ENCODE assay signal across 8 cellular contexts in the genomic region with DNA sequence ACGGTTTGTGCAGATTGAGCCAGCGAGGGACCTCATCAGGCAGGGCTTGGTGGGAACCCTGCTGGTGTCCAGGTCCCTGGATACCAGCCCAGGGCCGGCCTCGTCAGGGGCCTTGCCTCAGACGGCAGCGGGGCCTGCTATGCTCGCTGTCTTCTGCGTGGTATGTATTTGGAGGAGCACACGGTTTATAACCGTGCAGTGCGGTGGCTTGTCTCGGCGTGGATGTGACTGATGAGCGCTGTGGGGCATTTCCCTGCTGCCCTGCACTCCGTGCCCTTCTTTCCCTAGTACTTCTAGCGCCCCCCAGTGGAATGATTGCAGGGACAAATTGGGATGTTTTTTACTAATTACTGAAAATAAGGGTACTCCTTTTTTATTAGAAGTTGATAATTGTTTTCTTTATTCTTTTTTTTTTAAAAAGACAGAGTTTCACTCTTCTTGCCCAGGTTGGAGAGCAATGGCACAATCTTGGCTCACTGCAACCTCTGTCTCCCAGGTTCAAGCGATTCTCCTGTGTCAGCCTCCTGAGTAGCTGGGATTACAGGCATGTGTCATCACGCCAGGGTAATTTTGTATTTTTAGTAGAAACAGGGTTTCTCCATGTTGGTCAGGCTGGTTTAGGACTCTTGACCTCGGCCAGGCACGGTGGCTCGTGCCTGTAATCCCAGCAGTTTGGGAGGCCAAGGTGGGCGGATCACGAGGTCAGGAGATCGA. TPM values are rescaled to one million over a fixed set of nuclear protein-coding genes. Genes with fewer than 3 reads are reported as not detected.
DNase-seq lines count a peak whose midpoint lies in the region; ATAC-seq, FAIRE-seq and TF ChIP-seq lines count a peak whose summit lies in the region.

No MANE protein-coding gene starts in this region.

- H3K9me3 Mint-ChIP-seq in effector memory CD8-positive, alpha-beta T cell, result no peaks in the 10 kb centered on the region

- ATAC-seq in SK-N-SH treated with all-trans-retinoic acid at 6 μM for 48 hours, result peak; percentile 85
- no peak for ATAC-seq in effector memory CD8-positive, alpha-beta T cell (replicated peaks)
- ATAC-seq in mucosa of descending colon, result peak; percentile 84
- no peak for ATAC-seq in GM18868 (IDR thresholded peaks at IDR 0.05; ENCODE audit: unreplicated experiment)

- H3K27me3 ChIP-seq in H7 (ENCODE audit: control insufficient read depth, insufficient read depth, low read length), result no peaks in the 10 kb centered on the region

- no peak for FAIRE-seq in H54 (lab: Jason Lieb, UNC)

- no peak overlapping the region for H3K4me3 Mint-ChIP-seq in effector memory CD8-positive, alpha-beta T cell

- peaks cover 9% of the 10 kb centered on the region for H3K4me1 ChIP-seq in mucosa of descending colon (ENCODE audit: low read depth)

- H3K27me3 Mint-ChIP-seq in effector memory CD8-positive, alpha-beta T cell, result no peaks in the 10 kb centered on the region

- DNase-seq in AG10803 (ENCODE audit: low read depth) (peak; percentile 42), H7 (peak; percentile 91), mucosa of descending colon (peak in 2 of 3 donors; percentile 56 to 89), T1000 (lab: John Stamatoyannopoulos, UW) (no peak), H54 (ENCODE audit: insufficient read length, low spot score) (no peak)
- peak in 2 of 3 experiments; percentile 25 to 27 for DNase-seq in effector memory CD8-positive, alpha-beta T cell

- no peak overlapping the region for H3K4me3 ChIP-seq in AG10803 (ENCODE audit: low read length)
- no peak overlapping the region for H3K4me3 ChIP-seq in H7 (ENCODE audit: insufficient read depth, low read depth, low read length)
- H3K4me3 ChIP-seq in mucosa of descending colon, result no peak overlapping the region

- peaks cover 27% of the 10 kb centered on the region for H3K36me3 Mint-ChIP-seq in effector memory CD8-positive, alpha-beta T cell (ENCODE audit: insufficient read depth)

- intact Hi-C loops in mucosa of descending colon (cut with DNase I, micrococcal nuclease), result no loop called here

- no peak for TF ChIP-seq POLR2A in H54 (IDR thresholded peaks at IDR 0.05; ENCODE audit: low read depth, low read length)

- H3K4me1 Mint-ChIP-seq in effector memory CD8-positive, alpha-beta T cell (ENCODE audit: low read depth in 2 of 2), result peaks cover 3 to 10% of the 10 kb centered on the region in 2 donors

- no peak overlapping the region for H3K27ac Mint-ChIP-seq in effector memory CD8-positive, alpha-beta T cell

- TF ChIP-seq CTCF in AG10803 (conservative IDR thresholded peaks at IDR 0.05; ENCODE audit: low read length) (peak; percentile 63), mucosa of descending colon (IDR thresholded peaks at IDR 0.05) (no peak)

- H3K36me3 ChIP-seq in H7 (replicated peaks; ENCODE audit: control insufficient read depth, insufficient read depth, low read length) (peaks cover 24% of the 10 kb centered on the region), mucosa of descending colon (ENCODE audit: low read depth) (no peaks in the 10 kb centered on the region)

- no peaks in the 10 kb centered on the region for H3K9me3 ChIP-seq in mucosa of descending colon

TF ChIP-seq in SK-N-SH treated with all-trans-retinoic acid at 6 μM for 48 hours, 23 proteins besides CTCF, POLR2A, EP300 and RAD21:
- TF ChIP-seq SNAI2 (CRISPR knock-in tag; IDR thresholded peaks at IDR 0.05) (no peak), CSDC2 (CRISPR knock-in tag; IDR thresholded peaks at IDR 0.05) (no peak), TCF4 (CRISPR knock-in tag; IDR thresholded peaks at IDR 0.05; ENCODE audit: borderline replicate concordance) (no peak), PPARA (CRISPR knock-in tag; IDR thresholded peaks at IDR 0.05; ENCODE audit: borderline replicate concordance) (no peak), ZFP3 (CRISPR knock-in tag; IDR thresholded peaks at IDR 0.05) (no peak), ZNF70 (CRISPR knock-in tag; IDR thresholded peaks at IDR 0.05) (no peak), RARB (CRISPR knock-in tag; IDR thresholded peaks at IDR 0.05) (no peak), ISL1 (CRISPR knock-in tag; IDR thresholded peaks at IDR 0.05) (no peak), ESRRG (CRISPR knock-in tag; IDR thresholded peaks at IDR 0.05) (no peak), TOX (CRISPR knock-in tag; IDR thresholded peaks at IDR 0.05; ENCODE audit: borderline replicate concordance) (no peak), OSR1 (CRISPR knock-in tag; IDR thresholded peaks at IDR 0.05) (no peak), ZNF8 (CRISPR knock-in tag; IDR thresholded peaks at IDR 0.05) (no peak), ARNTL (CRISPR knock-in tag; IDR thresholded peaks at IDR 0.05; ENCODE audit: borderline replicate concordance, low read depth) (no peak), BACH2 (CRISPR knock-in tag; IDR thresholded peaks at IDR 0.05; ENCODE audit: borderline replicate concordance) (no peak)
- TF ChIP-seq, protein P1, sequence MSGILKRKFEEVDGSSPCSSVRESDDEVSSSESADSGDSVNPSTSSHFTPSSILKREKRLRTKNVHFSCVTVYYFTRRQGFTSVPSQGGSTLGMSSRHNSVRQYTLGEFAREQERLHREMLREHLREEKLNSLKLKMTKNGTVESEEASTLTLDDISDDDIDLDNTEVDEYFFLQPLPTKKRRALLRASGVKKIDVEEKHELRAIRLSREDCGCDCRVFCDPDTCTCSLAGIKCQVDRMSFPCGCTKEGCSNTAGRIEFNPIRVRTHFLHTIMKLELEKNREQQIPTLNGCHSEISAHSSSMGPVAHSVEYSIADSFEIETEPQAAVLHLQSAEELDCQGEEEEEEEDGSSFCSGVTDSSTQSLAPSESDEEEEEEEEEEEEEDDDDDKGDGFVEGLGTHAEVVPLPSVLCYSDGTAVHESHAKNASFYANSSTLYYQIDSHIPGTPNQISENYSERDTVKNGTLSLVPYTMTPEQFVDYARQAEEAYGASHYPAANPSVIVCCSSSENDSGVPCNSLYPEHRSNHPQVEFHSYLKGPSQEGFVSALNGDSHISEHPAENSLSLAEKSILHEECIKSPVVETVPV (CRISPR knock-in tag; IDR thresholded peaks at IDR 0.05), result no peak
- TF ChIP-seq, protein P2, sequence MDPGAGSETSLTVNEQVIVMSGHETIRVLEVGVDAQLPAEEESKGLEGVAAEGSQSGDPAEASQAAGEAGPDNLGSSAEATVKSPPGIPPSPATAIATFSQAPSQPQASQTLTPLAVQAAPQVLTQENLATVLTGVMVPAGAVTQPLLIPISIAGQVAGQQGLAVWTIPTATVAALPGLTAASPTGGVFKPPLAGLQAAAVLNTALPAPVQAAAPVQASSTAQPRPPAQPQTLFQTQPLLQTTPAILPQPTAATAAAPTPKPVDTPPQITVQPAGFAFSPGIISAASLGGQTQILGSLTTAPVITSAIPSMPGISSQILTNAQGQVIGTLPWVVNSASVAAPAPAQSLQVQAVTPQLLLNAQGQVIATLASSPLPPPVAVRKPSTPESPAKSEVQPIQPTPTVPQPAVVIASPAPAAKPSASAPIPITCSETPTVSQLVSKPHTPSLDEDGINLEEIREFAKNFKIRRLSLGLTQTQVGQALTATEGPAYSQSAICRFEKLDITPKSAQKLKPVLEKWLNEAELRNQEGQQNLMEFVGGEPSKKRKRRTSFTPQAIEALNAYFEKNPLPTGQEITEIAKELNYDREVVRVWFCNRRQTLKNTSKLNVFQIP (CRISPR knock-in tag; IDR thresholded peaks at IDR 0.05; ENCODE audit: borderline replicate concordance, low read depth), result no peak
- TF ChIP-seq, protein P3, sequence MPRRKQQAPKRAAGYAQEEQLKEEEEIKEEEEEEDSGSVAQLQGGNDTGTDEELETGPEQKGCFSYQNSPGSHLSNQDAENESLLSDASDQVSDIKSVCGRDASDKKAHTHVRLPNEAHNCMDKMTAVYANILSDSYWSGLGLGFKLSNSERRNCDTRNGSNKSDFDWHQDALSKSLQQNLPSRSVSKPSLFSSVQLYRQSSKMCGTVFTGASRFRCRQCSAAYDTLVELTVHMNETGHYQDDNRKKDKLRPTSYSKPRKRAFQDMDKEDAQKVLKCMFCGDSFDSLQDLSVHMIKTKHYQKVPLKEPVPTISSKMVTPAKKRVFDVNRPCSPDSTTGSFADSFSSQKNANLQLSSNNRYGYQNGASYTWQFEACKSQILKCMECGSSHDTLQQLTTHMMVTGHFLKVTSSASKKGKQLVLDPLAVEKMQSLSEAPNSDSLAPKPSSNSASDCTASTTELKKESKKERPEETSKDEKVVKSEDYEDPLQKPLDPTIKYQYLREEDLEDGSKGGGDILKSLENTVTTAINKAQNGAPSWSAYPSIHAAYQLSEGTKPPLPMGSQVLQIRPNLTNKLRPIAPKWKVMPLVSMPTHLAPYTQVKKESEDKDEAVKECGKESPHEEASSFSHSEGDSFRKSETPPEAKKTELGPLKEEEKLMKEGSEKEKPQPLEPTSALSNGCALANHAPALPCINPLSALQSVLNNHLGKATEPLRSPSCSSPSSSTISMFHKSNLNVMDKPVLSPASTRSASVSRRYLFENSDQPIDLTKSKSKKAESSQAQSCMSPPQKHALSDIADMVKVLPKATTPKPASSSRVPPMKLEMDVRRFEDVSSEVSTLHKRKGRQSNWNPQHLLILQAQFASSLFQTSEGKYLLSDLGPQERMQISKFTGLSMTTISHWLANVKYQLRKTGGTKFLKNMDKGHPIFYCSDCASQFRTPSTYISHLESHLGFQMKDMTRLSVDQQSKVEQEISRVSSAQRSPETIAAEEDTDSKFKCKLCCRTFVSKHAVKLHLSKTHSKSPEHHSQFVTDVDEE (CRISPR knock-in tag; IDR thresholded peaks at IDR 0.05), result no peak

RNA-seq across cellular contexts. Expression of a gene that starts 15.3 kb away (rescaled TPM):
- total RNA-seq in H7 (2014; rRNA removed; shearing (Covaris generic)), result 74.1 and 101 TPM in 2 replicates
- total RNA-seq in mucosa of descending colon, result 10 to 100 TPM; 41.3 to 76.0 (median 55.4) TPM

RNA-seq across cellular contexts. Expression of a gene that starts 31.8 kb away (rescaled TPM):
- total RNA-seq in H7 (2014; rRNA removed; shearing (Covaris generic)), result 3.3 and 3.8 TPM in 2 replicates
- total RNA-seq in mucosa of descending colon, result 10 to 100 TPM; 39.4 to 45.5 (median 40.8) TPM

RNA-seq across cellular contexts. Expression of a gene that starts 50.7 kb away (rescaled TPM):
- total RNA-seq in H7 (2014; rRNA removed; shearing (Covaris generic)), result 12.2 and 14.8 TPM in 2 replicates
- total RNA-seq in mucosa of descending colon, result 10 to 100 TPM; 30.8 to 36.1 (median 34.8) TPM

Comparison
In these comparisons a context has a peak if more than half of its experiments do, and no peak if none do; other contexts are left out.
1. DNase-seq: peak in AG10803 (single experiment), H7 (single experiment), effector memory CD8-positive, alpha-beta T cell (2 of 3) and mucosa of descending colon (2 of 3); none in T1000 (single experiment) and H54 (single experiment).
2. ATAC-seq: peak in SK-N-SH treated with all-trans-retinoic acid at 6 μM for 48 hours (single experiment) and mucosa of descending colon (single experiment); none in effector memory CD8-positive, alpha-beta T cell (single experiment) and GM18868 (single experiment).